21 cellular contexts compared by ENCODE assay signal in genomic region chr5:127602896-127603470, GRCh38. TPM values are rescaled to one million over a fixed set of nuclear protein-coding genes. Genes with fewer than 3 reads are reported as not detected.
"Had no signal": no experiment of that assay in that cellular context is flagged by ENCODE, and none has a peak within 500 bp of the region (broad histone marks: within the 10 kb centered on the region; RNA-seq: fewer than 3 reads in every experiment).

No MANE protein-coding gene starts in this region.

- H3K36me3 Mint-ChIP-seq: activated CD4-positive, alpha-beta memory T cell treated with anti-CD3 and anti-CD28 coated beads for 36 hours; activated naive CD8-positive, alpha-beta T cell treated with anti-CD3 and anti-CD28 coated beads, Interleukin-2, amount 10 ng/mL, durations not matched to agents 7 days and 5 days; naive thymus-derived CD8-positive, alpha-beta T cell had no signal

- H3K4me1 ChIP-seq: breast epithelium, left lung, tibial artery, uterus had no signal

- H3K9me3 Mint-ChIP-seq: activated CD4-positive, alpha-beta memory T cell treated with anti-CD3 and anti-CD28 coated beads for 36 hours; activated naive CD8-positive, alpha-beta T cell treated with anti-CD3 and anti-CD28 coated beads, Interleukin-2, amount 10 ng/mL, durations not matched to agents 7 days and 5 days; activated T-cell treated with anti-CD3 and anti-CD28 coated beads, Interleukin-2, amount 50 U/mL, for 4 hours; naive thymus-derived CD8-positive, alpha-beta T cell; T-helper 2 cell treated with Interferon-gamma antibody and Interleukin-4, amounts not matched to agents 5 μg/mL and 100 μg/mL, for 36 hours had no signal

- H3K4me3 Mint-ChIP-seq: activated CD4-positive, alpha-beta memory T cell treated with anti-CD3 and anti-CD28 coated beads for 36 hours; activated naive CD8-positive, alpha-beta T cell treated with anti-CD3 and anti-CD28 coated beads, Interleukin-2, amount 10 ng/mL, durations not matched to agents 7 days and 5 days; activated T-cell treated with anti-CD3 and anti-CD28 coated beads, Interleukin-2, amount 50 U/mL, for 4 hours; naive thymus-derived CD8-positive, alpha-beta T cell; T-helper 2 cell treated with Interferon-gamma antibody and Interleukin-4, amounts not matched to agents 5 μg/mL and 100 μg/mL, for 36 hours had no signal

- H3K36me3 ChIP-seq: breast epithelium, left lung, tibial artery, uterus had no signal

- ATAC-seq: activated T-cell treated with anti-CD3 and anti-CD28 coated beads, Interleukin-2, amount 50 U/mL, for 4 hours; left lung; mucosa of descending colon; naive thymus-derived CD8-positive, alpha-beta T cell had no signal

- H3K4me3 ChIP-seq: breast epithelium, left lung, mucosa of descending colon, tibial artery, uterus had no signal

- H3K9me3 ChIP-seq: breast epithelium, left lung, mucosa of descending colon, tibial artery, uterus had no signal

- DNase-seq: activated CD4-positive, alpha-beta memory T cell treated with anti-CD3 and anti-CD28 coated beads for 36 hours; activated CD4-positive, CD25-positive, alpha-beta regulatory T cell treated with anti-CD3 and anti-CD28 coated beads, Interleukin-2, amount 50 U/mL, for 72 hours; activated gamma-delta T cell treated with Interleukin-2 at 50 U/mL for 16 hours; activated naive CD8-positive, alpha-beta T cell treated with anti-CD3 and anti-CD28 coated beads, Interleukin-2, amount 10 ng/mL, durations not matched to agents 7 days and 5 days; activated T-cell treated with anti-CD3 and anti-CD28 coated beads, Interleukin-2, amount 50 U/mL, for 4 hours; anterior cingulate cortex; islet precursor cell; left lung; mucosa of descending colon; naive thymus-derived CD8-positive, alpha-beta T cell; stimulated activated CD4-positive, alpha-beta T cell treated with anti-CD3 and anti-CD28 coated beads, Interleukin-15, amount 100 ng/mL, for 24 hours; stimulated activated CD4-positive, alpha-beta T cell treated with anti-CD3 and anti-CD28 coated beads, Interleukin-4, amount 100 ng/mL, for 24 hours; tibial artery; uterus had no signal

- H3K4me1 Mint-ChIP-seq: activated naive CD8-positive, alpha-beta T cell treated with anti-CD3 and anti-CD28 coated beads, Interleukin-2, amount 10 ng/mL, durations not matched to agents 7 days and 5 days had no signal

- H3K27ac ChIP-seq: breast epithelium, left lung, tibial artery, uterus had no signal

- H3K27ac Mint-ChIP-seq: activated CD4-positive, alpha-beta memory T cell treated with anti-CD3 and anti-CD28 coated beads for 36 hours; activated naive CD8-positive, alpha-beta T cell treated with anti-CD3 and anti-CD28 coated beads, Interleukin-2, amount 10 ng/mL, durations not matched to agents 7 days and 5 days; naive thymus-derived CD8-positive, alpha-beta T cell; T-helper 2 cell treated with Interferon-gamma antibody and Interleukin-4, amounts not matched to agents 5 μg/mL and 100 μg/mL, for 36 hours had no signal

RNA-seq across cellular contexts. Expression of gene CTXN3, which starts 45.9 kb away (rescaled TPM):
- total RNA-seq: activated CD4-positive, alpha-beta memory T cell treated with anti-CD3 and anti-CD28 coated beads for 36 hours; activated naive CD8-positive, alpha-beta T cell treated with anti-CD3 and anti-CD28 coated beads, Interleukin-2, amount 10 ng/mL, durations not matched to agents 7 days and 5 days; activated T-cell treated with anti-CD3 and anti-CD28 coated beads, Interleukin-2, amount 50 U/mL, for 4 hours; breast epithelium; chondrocyte; dermis microvascular lymphatic vessel endothelial cell; fibroblast of villous mesenchyme; left lung; mucosa of descending colon; naive thymus-derived CD8-positive, alpha-beta T cell; omental fat pad; pulmonary artery endothelial cell; uterus had no signal
- polyA plus RNA-seq: naive thymus-derived CD8-positive, alpha-beta T cell had no signal
